ENCODE assay signal across 8 cellular contexts in the genomic region with DNA sequence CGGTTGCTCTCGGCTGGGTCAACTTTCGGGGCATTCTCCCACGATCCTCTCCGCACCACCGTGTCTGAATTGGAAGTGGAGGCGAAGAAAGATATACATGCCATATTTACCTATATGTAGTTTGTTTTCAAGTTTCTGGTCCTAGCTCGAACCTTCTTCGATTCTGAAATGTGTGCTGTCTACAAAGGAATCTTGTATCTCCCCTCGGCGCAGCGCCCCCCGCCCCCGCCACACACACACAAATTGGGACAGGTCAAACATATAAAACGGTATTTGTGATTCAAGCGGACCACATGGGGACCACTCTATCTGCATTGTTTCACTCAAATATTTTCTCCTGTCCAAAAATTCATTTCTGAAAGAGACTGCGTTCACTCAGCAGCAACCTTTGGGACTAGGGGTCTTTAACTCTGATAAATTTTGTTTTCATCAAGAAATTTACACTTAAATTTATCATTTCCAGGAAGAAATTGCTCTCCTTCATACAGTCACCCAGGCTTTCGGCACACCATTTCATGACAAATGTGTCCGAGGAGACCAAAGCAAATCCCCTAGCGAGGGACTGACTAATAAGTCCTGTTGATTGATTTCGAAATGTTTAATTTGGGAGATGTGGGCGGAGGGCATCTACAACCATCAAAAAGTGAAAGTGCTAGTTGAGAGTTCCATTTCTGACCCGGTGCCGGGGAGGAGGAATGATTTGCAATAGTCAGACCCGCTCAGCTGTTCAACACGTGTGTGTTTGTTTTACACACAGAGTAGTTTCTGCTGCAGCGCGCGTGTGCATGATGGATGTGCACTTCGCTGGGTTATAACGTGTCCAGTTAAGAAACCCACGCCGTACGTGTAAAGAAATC. TPM values are rescaled to one million over a fixed set of nuclear protein-coding genes. Genes with fewer than 3 reads are reported as not detected.
DNase-seq lines count a peak whose midpoint lies in the region; ATAC-seq and TF ChIP-seq lines count a peak whose summit lies in the region.

No MANE protein-coding gene starts in this region.

- H3K9me2 ChIP-seq in GM23338 (ENCODE audit: insufficient read depth), result no peaks in the 10 kb centered on the region

- H3K36me3 Mint-ChIP-seq in GM23338 (ENCODE audit: low read depth) (no peaks in the 10 kb centered on the region; the same call in 2 of the 3 replicates), nephron progenitor cell (ENCODE audit: low read depth) (no peaks in the 10 kb centered on the region)

- H3K4me1 ChIP-seq in GM23338 (ENCODE audit: insufficient read depth), result peaks cover 32% of the 10 kb centered on the region
- H3K4me1 ChIP-seq in tibial artery, result peaks cover 0 to 29% (median 14%) of the 10 kb centered on the region in 4 donors

- H3K27me3 ChIP-seq in GM23338 (ENCODE audit: insufficient read depth) (peaks cover 55% of the 10 kb centered on the region), tibial artery (no peaks in the 10 kb centered on the region)

- in situ Hi-C loops in ACHN (cut with HindIII; ENCODE audit: low pct_ligation_motif_present, low pct_unique_long_range_greater_than_20kb, low sequenced_read_pairs), result no loop called here

- DNase-seq in ACHN, result peak; percentile 53
- peak; percentile 22 for DNase-seq in GM23338 (ENCODE audit: low spot score)
- DNase-seq in OCI-M1 (lab: John Stamatoyannopoulos, UW), result peak; percentile 71
- peak; percentile 19 for DNase-seq in activated gamma-delta T cell treated with anti-CD3 and anti-CD28 coated beads, Interleukin-2, amount 50 U/mL, for 16 hours (ENCODE audit: low read depth)
- peak; percentile 68 to 86 for DNase-seq in foreskin fibroblast
- DNase-seq in nephron progenitor cell, result peak; percentile 12
- DNase-seq in tibial artery, result peak; percentile 88 to 91
- DNase-seq in NCI-H1930 (lab: John Stamatoyannopoulos, UW), result no peak

- peak overlapping the region; percentile 93 for H3K4me2 ChIP-seq in GM23338

- no peaks in the 10 kb centered on the region for H3K36me3 ChIP-seq in GM23338 (ENCODE audit: insufficient read depth)
- H3K36me3 ChIP-seq in tibial artery, result no peaks in the 10 kb centered on the region

- intact Hi-C loops in tibial artery (cut with DNase I; ENCODE audit: low total_unique reads), result loop anchor here (5.0 to 10.0 kb wide), 2 partner anchors 84 to 282 kb away; a partner anchor contains a TSS

- H3K4me3 Mint-ChIP-seq in GM23338 (peak overlapping the region; percentile 71), nephron progenitor cell (peak overlapping the region; percentile 92)

- peaks cover 63% of the 10 kb centered on the region for H3K27me3 Mint-ChIP-seq in GM23338 (ENCODE audit: insufficient read depth, low read depth, poor library complexity)
- peaks cover 55% of the 10 kb centered on the region for H3K27me3 Mint-ChIP-seq in nephron progenitor cell (ENCODE audit: low read depth, poor library complexity)

- H3K27ac ChIP-seq in GM23338 (ENCODE audit: low read depth) (no peak overlapping the region), tibial artery (peak overlapping the region; percentile 99)

- no peak for ATAC-seq in GM23338

- H3K27ac Mint-ChIP-seq in GM23338 (no peak overlapping the region), nephron progenitor cell (peak overlapping the region; percentile 91)

- H3K9me3 ChIP-seq in tibial artery, result no peaks in the 10 kb centered on the region

- H3F3A ChIP-seq in GM23338 (replicated peaks; ENCODE audit: low read depth), result peaks cover 26% of the 10 kb centered on the region

- peak overlapping the region; percentile 78 for H3K4me3 ChIP-seq in GM23338
- H3K4me3 ChIP-seq in foreskin fibroblast (ENCODE audit: low read depth in 1 of 2, low read length in 2 of 2), result peak overlapping the region; percentile 88 to 89
- H3K4me3 ChIP-seq in tibial artery, result peak overlapping the region; percentile 87 to 91

- H3K4me1 Mint-ChIP-seq in GM23338 (peaks cover 35% of the 10 kb centered on the region), nephron progenitor cell (peaks cover 66% of the 10 kb centered on the region)

- H4K20me1 ChIP-seq in GM23338 (replicated peaks; ENCODE audit: insufficient read depth), result no peaks in the 10 kb centered on the region

- TF ChIP-seq CTCF in GM23338 (conservative IDR thresholded peaks at IDR 0.05; ENCODE audit: low read depth in 2 of 2) (no peak), foreskin fibroblast (IDR thresholded peaks at IDR 0.05; ENCODE audit: low read depth, low read length) (no peak), nephron progenitor cell (IDR thresholded peaks at IDR 0.05) (no peak), tibial artery (IDR thresholded peaks at IDR 0.05) (no peak)

- H2AFZ ChIP-seq in GM23338, result peak overlapping the region; percentile 96

- H3K9me3 Mint-ChIP-seq in GM23338, result no peaks in the 10 kb centered on the region
- no peaks in the 10 kb centered on the region for H3K9me3 Mint-ChIP-seq in nephron progenitor cell

- H3K79me2 ChIP-seq in GM23338 (replicated peaks; ENCODE audit: insufficient read depth), result peaks cover 21% of the 10 kb centered on the region; the same call in 1 of the 2 replicates

TF ChIP-seq in GM23338, 12 proteins besides CTCF, POLR2A, EP300 and RAD21 (continues in another document):
- TF ChIP-seq, protein P1, sequence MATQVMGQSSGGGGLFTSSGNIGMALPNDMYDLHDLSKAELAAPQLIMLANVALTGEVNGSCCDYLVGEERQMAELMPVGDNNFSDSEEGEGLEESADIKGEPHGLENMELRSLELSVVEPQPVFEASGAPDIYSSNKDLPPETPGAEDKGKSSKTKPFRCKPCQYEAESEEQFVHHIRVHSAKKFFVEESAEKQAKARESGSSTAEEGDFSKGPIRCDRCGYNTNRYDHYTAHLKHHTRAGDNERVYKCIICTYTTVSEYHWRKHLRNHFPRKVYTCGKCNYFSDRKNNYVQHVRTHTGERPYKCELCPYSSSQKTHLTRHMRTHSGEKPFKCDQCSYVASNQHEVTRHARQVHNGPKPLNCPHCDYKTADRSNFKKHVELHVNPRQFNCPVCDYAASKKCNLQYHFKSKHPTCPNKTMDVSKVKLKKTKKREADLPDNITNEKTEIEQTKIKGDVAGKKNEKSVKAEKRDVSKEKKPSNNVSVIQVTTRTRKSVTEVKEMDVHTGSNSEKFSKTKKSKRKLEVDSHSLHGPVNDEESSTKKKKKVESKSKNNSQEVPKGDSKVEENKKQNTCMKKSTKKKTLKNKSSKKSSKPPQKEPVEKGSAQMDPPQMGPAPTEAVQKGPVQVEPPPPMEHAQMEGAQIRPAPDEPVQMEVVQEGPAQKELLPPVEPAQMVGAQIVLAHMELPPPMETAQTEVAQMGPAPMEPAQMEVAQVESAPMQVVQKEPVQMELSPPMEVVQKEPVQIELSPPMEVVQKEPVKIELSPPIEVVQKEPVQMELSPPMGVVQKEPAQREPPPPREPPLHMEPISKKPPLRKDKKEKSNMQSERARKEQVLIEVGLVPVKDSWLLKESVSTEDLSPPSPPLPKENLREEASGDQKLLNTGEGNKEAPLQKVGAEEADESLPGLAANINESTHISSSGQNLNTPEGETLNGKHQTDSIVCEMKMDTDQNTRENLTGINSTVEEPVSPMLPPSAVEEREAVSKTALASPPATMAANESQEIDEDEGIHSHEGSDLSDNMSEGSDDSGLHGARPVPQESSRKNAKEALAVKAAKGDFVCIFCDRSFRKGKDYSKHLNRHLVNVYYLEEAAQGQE (IDR thresholded peaks at IDR 0.05; ENCODE audit: unreplicated experiment), result no peak
- no peak for TF ChIP-seq NANOG (IDR thresholded peaks at IDR 0.05; ENCODE audit: borderline replicate concordance)
- no peak for TF ChIP-seq STAT1 (IDR thresholded peaks at IDR 0.05; ENCODE audit: unreplicated experiment)
- TF ChIP-seq EZH2 (IDR thresholded peaks at IDR 0.05; ENCODE audit: low read depth, unreplicated experiment), result peak; percentile 59

RNA-seq across cellular contexts. Expression of a gene that starts 1.1 kb away (rescaled TPM):
- total RNA-seq in GM23338 (2014; rRNA removed; shearing (Covaris generic)), result 0.17 and 0.58 TPM in 2 replicates
- polyA plus RNA-seq in GM23338 (2016; fragmentation: Nextera tagmentation; extraction: Ambion mirVana), result 0.10 and 0.17 TPM in 2 replicates

Comparison
In these comparisons a context has a peak if more than half of its experiments do, and no peak if none do; other contexts are left out.
1. DNase-seq: peak in ACHN (single experiment), GM23338 (single experiment), OCI-M1 (single experiment), activated gamma-delta T cell treated with anti-CD3 and anti-CD28 coated beads, Interleukin-2, amount 50 U/mL, for 16 hours (single experiment), foreskin fibroblast (2 of 2), nephron progenitor cell (single experiment) and tibial artery (2 of 2); none in NCI-H1930 (0 of 2).
2. Peak in every context shown above with its lines, with median percentiles within 50 percentile points of each other: H3K4me3 ChIP-seq.